In genomic region chr2:55550368-55551102, GRCh38 we compare ENCODE assay signal across 12 cellular contexts. TPM values are rescaled to one million over a fixed set of nuclear protein-coding genes. Genes with fewer than 3 reads are reported as not detected.
DNase-seq lines count a peak whose midpoint lies in the region; ATAC-seq and TF ChIP-seq lines count a peak whose summit lies in the region.
"Had no signal": no experiment of that assay in that cellular context is flagged by ENCODE, and none has a peak within 500 bp of the region (broad histone marks: within the 10 kb centered on the region; RNA-seq: fewer than 3 reads in every experiment).

No MANE protein-coding gene starts in this region.

- no peak overlapping the region for H2AK5ac ChIP-seq in H9 (ENCODE audit: insufficient read length, low read length)

- H2BK120ac ChIP-seq in H9 (ENCODE audit: low read depth, low read length, poor library complexity, severe bottlenecking) = no peak overlapping the region

- no peak overlapping the region for H3K56ac ChIP-seq in H9 (ENCODE audit: insufficient read length, low read depth, low read length)

- no peak overlapping the region for H3T11ph ChIP-seq in H9 (ENCODE audit: low read length)

- H3K9me3 Mint-ChIP-seq in H9 = no peaks in the 10 kb centered on the region

- no peaks in the 10 kb centered on the region for H3K27me3 ChIP-seq in H9 (ENCODE audit: insufficient read depth, low read length)
- H3K27me3 ChIP-seq: BLaER1 had no signal

- no peaks in the 10 kb centered on the region for H3K79me1 ChIP-seq in H9 (ENCODE audit: insufficient read depth, low read depth, low read length, poor library complexity, severe bottlenecking)

- H4K20me1 ChIP-seq in H9 (ENCODE audit: control insufficient read depth, insufficient read depth, insufficient read length) = no peaks in the 10 kb centered on the region

- ATAC-seq in HG02852 (IDR thresholded peaks at IDR 0.05; ENCODE audit: unreplicated experiment) (no peak), GM19328 (IDR thresholded peaks at IDR 0.05; ENCODE audit: unreplicated experiment) (no peak)
- ATAC-seq: HCT116, psoas muscle had no signal

- H3K18ac ChIP-seq in H9 (ENCODE audit: insufficient read length, low read depth, low read length) = no peak overlapping the region

- no peak overlapping the region for H3K27ac ChIP-seq in H9 (ENCODE audit: insufficient read length, low read depth, low read length)
- H3K27ac ChIP-seq: BLaER1, cardiac muscle cell, psoas muscle had no signal

- H2BK12ac ChIP-seq in H9 (ENCODE audit: insufficient read length, low read depth, low read length) = no peak overlapping the region

- no peak overlapping the region for H2AFZ ChIP-seq in H9 (ENCODE audit: low read length)

- no peak for TF ChIP-seq CTCF in H9 (conservative IDR thresholded peaks at IDR 0.05)

- no peaks in the 10 kb centered on the region for H3K4me1 ChIP-seq in H9 (ENCODE audit: insufficient read depth, low read length)
- H3K4me1 ChIP-seq: BLaER1, psoas muscle had no signal

- H2BK20ac ChIP-seq in H9 (ENCODE audit: low read depth, low read length, poor library complexity, severe bottlenecking) = no peak overlapping the region

- H3K27ac Mint-ChIP-seq in H9 = no peak overlapping the region

- no peak overlapping the region for H2BK5ac ChIP-seq in H9 (ENCODE audit: insufficient read length, low read length)

- no peaks in the 10 kb centered on the region for H3K23me2 ChIP-seq in H9 (ENCODE audit: insufficient read length, low read depth, low read length, poor library complexity, severe bottlenecking)

- WGBS in H9 (ENCODE audit: extremely low coverage, insufficient read length, low lambda C conversion rate) = no CpG with 5 or more reads among the region's 4 CpGs

- no peak overlapping the region for H3K4ac ChIP-seq in H9 (ENCODE audit: low read depth, low read length)

- DNase-seq in A172 (ENCODE audit: low spot score) (peak; percentile 67), GM04504 (ENCODE audit: low read depth) (peak; percentile 41), RPMI7951 (ENCODE audit: low read depth) (peak; percentile 49), fibroblast of the conjunctiva (ENCODE audit: low read depth) (peak; percentile 12), H9 (no peak), NCI-H82 (lab: John Stamatoyannopoulos, UW) (no peak)
- DNase-seq: psoas muscle had no signal

- H2BK15ac ChIP-seq in H9 (ENCODE audit: low read depth, low read length) = no peak overlapping the region

- no peak overlapping the region for H3K9ac ChIP-seq in H9 (ENCODE audit: extremely low read depth, insufficient read length, low read length)
- H3K9ac ChIP-seq: BLaER1 had no signal

- H3K36me3 Mint-ChIP-seq in H9 (ENCODE audit: insufficient read depth in 1 of 3, low read depth in 3 of 3) = peaks cover 6 to 20% (median 18%) of the 10 kb centered on the region in 3 experiments; a peak in 6 of 7 replicates

- no peak overlapping the region for H3K4me2 ChIP-seq in H9 (ENCODE audit: insufficient read depth, insufficient read length, low read length)
- H3K4me2 ChIP-seq: BLaER1 had no signal

- H3K9me3 ChIP-seq in H9 (ENCODE audit: control insufficient read depth, low read depth, low read length) = no peaks in the 10 kb centered on the region
- H3K9me3 ChIP-seq: BLaER1, psoas muscle had no signal

- no peaks in the 10 kb centered on the region for H3K79me2 ChIP-seq in H9 (ENCODE audit: insufficient read depth, low read length)

- H4K8ac ChIP-seq in H9 (replicated peaks; ENCODE audit: insufficient read length, low read depth, low read length) = no peak overlapping the region

- H3K14ac ChIP-seq in H9 (ENCODE audit: insufficient read depth, low read length) = no peak overlapping the region

- H3K4me1 Mint-ChIP-seq in H9 = no peaks in the 10 kb centered on the region

- no peak overlapping the region for H4K91ac ChIP-seq in H9 (ENCODE audit: insufficient read length, low read depth, low read length)

- H3K23ac ChIP-seq in H9 (ENCODE audit: insufficient read length, low read depth, low read length) = no peak overlapping the region

- no peaks in the 10 kb centered on the region for H3K27me3 Mint-ChIP-seq in H9 (ENCODE audit: low read depth)

- no peak overlapping the region for H3K4me3 Mint-ChIP-seq in H9

- H4K5ac ChIP-seq in H9 (ENCODE audit: insufficient read length, low read depth, low read length) = no peak overlapping the region

RNA-seq across cellular contexts. Expression of gene CFAP36, which starts 31.0 kb away (rescaled TPM):
- total RNA-seq in A172 (2014; rRNA removed; shearing (Covaris generic)) = 64.9 and 81.7 TPM in 2 replicates
- 34.6 and 36.9 TPM in 2 replicates for total RNA-seq in RPMI7951 (2014; rRNA removed; shearing (Covaris generic))
- 17.1 and 20.8 TPM in 2 replicates for total RNA-seq in H9 (2021)

Comparison
In these comparisons a context has a peak if more than half of its experiments do, and no peak if none do; other contexts are left out.
1. DNase-seq: peak in A172 (single experiment), GM04504 (single experiment), RPMI7951 (single experiment) and fibroblast of the conjunctiva (single experiment); none in H9 (single experiment) and NCI-H82 (single experiment).